ENCODE assay signal across 17 cellular contexts in the genomic region with DNA sequence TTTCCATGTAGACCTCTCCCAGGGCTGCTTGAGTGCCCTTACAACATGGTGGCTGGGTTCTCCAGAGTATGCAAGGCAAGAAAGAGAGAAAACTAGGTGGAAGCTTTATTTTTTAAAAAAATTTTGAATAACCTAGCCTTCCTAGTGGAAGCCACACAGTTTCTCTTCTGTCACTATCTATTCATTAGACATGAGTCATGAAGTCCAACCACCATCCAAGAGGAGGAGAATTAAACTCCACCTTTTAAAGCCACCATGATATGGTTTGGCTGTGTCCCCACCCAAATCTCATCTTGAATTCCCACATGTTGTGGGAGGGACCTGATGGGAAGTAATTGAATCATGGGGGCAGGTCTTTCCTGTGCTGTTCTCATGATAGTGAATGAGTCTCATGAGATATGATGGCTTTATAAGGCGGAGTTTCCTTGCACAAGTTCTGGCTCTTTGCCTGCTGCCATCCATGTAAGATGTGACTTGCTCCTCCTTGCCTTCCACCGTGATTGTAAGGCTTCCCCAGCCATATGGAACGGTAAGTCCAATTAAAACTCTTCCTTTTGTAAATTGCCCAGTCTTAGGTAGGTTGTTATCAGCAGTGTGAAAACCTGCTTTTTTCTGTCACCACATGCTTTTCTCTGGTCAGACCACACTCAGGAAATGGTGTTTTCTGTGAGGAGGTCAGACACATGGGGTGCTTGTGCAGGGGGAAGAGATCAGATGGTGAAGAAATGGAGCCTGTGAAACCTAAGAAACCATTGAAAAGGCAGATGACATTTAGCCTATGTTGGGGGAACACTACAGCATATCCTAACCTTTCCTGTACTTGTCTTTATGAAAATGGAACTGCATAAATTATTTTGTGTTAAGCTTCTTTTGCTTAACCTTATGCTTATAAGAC. TPM values are rescaled to one million over a fixed set of nuclear protein-coding genes. Genes with fewer than 3 reads are reported as not detected.
A peak's percentile ranks its signal among the peaks of the same experiment; 100 is the strongest.
DNase-seq lines count a peak whose midpoint lies in the region; ATAC-seq and TF ChIP-seq lines count a peak whose summit lies in the region.
"Had no signal": no experiment of that assay in that cellular context is flagged by ENCODE, and none has a peak within 500 bp of the region (broad histone marks: within the 10 kb centered on the region; RNA-seq: fewer than 3 reads in every experiment).

No MANE protein-coding gene starts in this region.

- H3K27me3 ChIP-seq in MM.1S (replicated peaks; ENCODE audit: insufficient read depth, low read length) (no peaks in the 10 kb centered on the region), foreskin keratinocyte (peaks cover 7% of the 10 kb centered on the region), transverse colon (no peaks in the 10 kb centered on the region)
- H3K27me3 ChIP-seq in naive thymus-derived CD4-positive, alpha-beta T cell (ENCODE audit: control insufficient read depth in 2 of 2, insufficient read depth in 2 of 2, low read length in 2 of 2), result peaks cover 0 to 1% of the 10 kb centered on the region in 2 donors
- H3K27me3 ChIP-seq: brain microvascular endothelial cell, stomach, vagina had no signal

- peaks cover 0 to 7% (median 4%) of the 10 kb centered on the region in 5 donors for H3K27me3 Mint-ChIP-seq in naive thymus-derived CD4-positive, alpha-beta T cell
- peaks cover 3% of the 10 kb centered on the region; the same call in 1 of the 2 replicates for H3K27me3 Mint-ChIP-seq in WTC11 (ENCODE audit: low read depth)

- ATAC-seq in GM18508 (IDR thresholded peaks at IDR 0.05; ENCODE audit: insufficient read depth, unreplicated experiment) (peak; percentile 81), GM21529 (IDR thresholded peaks at IDR 0.05; ENCODE audit: unreplicated experiment) (peak; percentile 75), WTC11 (no peak), foreskin keratinocyte (no peak)
- ATAC-seq in naive thymus-derived CD4-positive, alpha-beta T cell, result peak; percentile 57

- H3K4me3 ChIP-seq in MM.1S (ENCODE audit: low read length) (no peak overlapping the region), transverse colon (no peak overlapping the region)
- H3K4me3 ChIP-seq in naive thymus-derived CD4-positive, alpha-beta T cell (ENCODE audit: low read length), result no peak overlapping the region
- H3K4me3 ChIP-seq: SK-N-MC, skin epidermis, stomach, vagina had no signal

- in situ Hi-C loops in transverse colon (cut with MboI; ENCODE audit: low pct_ligation_motif_present in 1 of 4, low pct_unique_long_range_greater_than_20kb in 1 of 4, low sequenced_read_pairs in 3 of 4), result no loop called here

- H3K9me3 ChIP-seq in MM.1S (replicated peaks; ENCODE audit: insufficient read depth, low read length), result no peaks in the 10 kb centered on the region
- no peaks in the 10 kb centered on the region for H3K9me3 ChIP-seq in naive thymus-derived CD4-positive, alpha-beta T cell (ENCODE audit: control insufficient read depth in 2 of 3, low read length in 3 of 3)
- H3K9me3 ChIP-seq in transverse colon, result no peaks in the 10 kb centered on the region
- H3K9me3 ChIP-seq: vagina had no signal

- TF ChIP-seq CTCF in MM.1S (IDR thresholded peaks at IDR 0.05; ENCODE audit: low read length) (no peak), WTC11 (IDR thresholded peaks at IDR 0.05) (no peak), foreskin keratinocyte (conservative IDR thresholded peaks at IDR 0.05) (no peak), transverse colon (IDR thresholded peaks at IDR 0.05) (no peak)

- H3K27ac ChIP-seq in MM.1S (ENCODE audit: low read length) (no peak overlapping the region), foreskin keratinocyte (no peak overlapping the region), transverse colon (no peak overlapping the region)
- no peak overlapping the region for H3K27ac ChIP-seq in naive thymus-derived CD4-positive, alpha-beta T cell (ENCODE audit: low read depth, low read length)
- H3K27ac ChIP-seq: brain microvascular endothelial cell, SK-N-MC, skin epidermis, stomach, vagina had no signal

- H4K20me1 ChIP-seq in MM.1S (ENCODE audit: insufficient read depth, low read length), result no peaks in the 10 kb centered on the region

- no peak for TF ChIP-seq POLR2A in transverse colon (IDR thresholded peaks at IDR 0.05)

- peaks cover 0 to 15% (median 8%) of the 10 kb centered on the region in 11 donors for H3K9me3 Mint-ChIP-seq in naive thymus-derived CD4-positive, alpha-beta T cell
- H3K9me3 Mint-ChIP-seq in WTC11, result peaks cover 27% of the 10 kb centered on the region

- H3K4me1 ChIP-seq in MM.1S (ENCODE audit: low read length) (0 out of 2 replicates have a peak, but pooled peaks cover 6% of the 10 kb centered on the region), foreskin keratinocyte (no peaks in the 10 kb centered on the region), transverse colon (no peaks in the 10 kb centered on the region)
- H3K4me1 ChIP-seq in naive thymus-derived CD4-positive, alpha-beta T cell (ENCODE audit: control insufficient read depth in 2 of 2, insufficient read depth in 2 of 2, low read length in 2 of 2), result no peaks in the 10 kb centered on the region
- H3K4me1 ChIP-seq: stomach, vagina had no signal

- H3K36me3 ChIP-seq in MM.1S (replicated peaks; ENCODE audit: insufficient read depth, low read length) (no peaks in the 10 kb centered on the region), transverse colon (no peaks in the 10 kb centered on the region)
- no peaks in the 10 kb centered on the region for H3K36me3 ChIP-seq in naive thymus-derived CD4-positive, alpha-beta T cell (ENCODE audit: control insufficient read depth in 2 of 3, insufficient read depth in 3 of 3, low read length in 3 of 3)
- H3K36me3 ChIP-seq: brain microvascular endothelial cell, stomach, vagina had no signal

- H3F3A ChIP-seq in MM.1S (ENCODE audit: insufficient read depth, low read length), result no peaks in the 10 kb centered on the region

- no peaks in the 10 kb centered on the region for H3K9me2 ChIP-seq in MM.1S (replicated peaks; ENCODE audit: insufficient read depth, low read length)

- CTCF ChIA-PET in naive thymus-derived CD4-positive, alpha-beta T cell (lab: Charles Lee), result no interaction called here
- CTCF ChIA-PET in WTC11 (lab: Charles Lee), result no interaction called here

- POLR2A ChIA-PET in naive thymus-derived CD4-positive, alpha-beta T cell (lab: Charles Lee), result no interaction called here
- POLR2A ChIA-PET in WTC11 (lab: Charles Lee), result no interaction called here

- no peak overlapping the region for H3K9ac ChIP-seq in MM.1S (ENCODE audit: low read length)

- intact Hi-C loops in naive thymus-derived CD4-positive, alpha-beta T cell (cut with micrococcal nuclease), result no loop called here
- intact Hi-C loops in transverse colon (cut with DNase I; ENCODE audit: low total_unique reads), result no loop called here

- H3K79me2 ChIP-seq in MM.1S (ENCODE audit: low read length), result no peaks in the 10 kb centered on the region

- no peak overlapping the region for H3K4me2 ChIP-seq in MM.1S (ENCODE audit: low read depth, low read length)

- no peak for TF ChIP-seq EP300 in transverse colon (IDR thresholded peaks at IDR 0.05; ENCODE audit: low read depth)

- H3K36me3 Mint-ChIP-seq in naive thymus-derived CD4-positive, alpha-beta T cell, result peaks cover 0 to 9% (median 3%) of the 10 kb centered on the region in 5 donors
- H3K36me3 Mint-ChIP-seq in WTC11, result peaks cover 5% of the 10 kb centered on the region; the same call in 1 of the 2 replicates

- 86 to 100% methylated on average over 1 to 3 of the region's 3 CpGs for WGBS in transverse colon (ENCODE audit: low coverage in 1 of 2), 2 donors

- peak overlapping the region in 1 of 10 donors; percentile 34 for H3K4me3 Mint-ChIP-seq in naive thymus-derived CD4-positive, alpha-beta T cell
- no peak overlapping the region for H3K4me3 Mint-ChIP-seq in WTC11

- DNase-seq in MM.1S (peak; percentile 68), WTC11 (ENCODE audit: low spot score) (no peak), foreskin keratinocyte (no peak), transverse colon (no peak), OCI-M2 (lab: John Stamatoyannopoulos, UW; ENCODE audit: unreplicated experiment) (no peak)
- no peak for DNase-seq in naive thymus-derived CD4-positive, alpha-beta T cell
- DNase-seq: AML-193, brain microvascular endothelial cell, hypothalamus, Kasumi-1, NCI-H446 treated with DMSO at 0.1 percent for 48 hours, stomach had no signal

- H2AFZ ChIP-seq in MM.1S (ENCODE audit: low read length), result no peak overlapping the region

- H3K4me1 Mint-ChIP-seq in naive thymus-derived CD4-positive, alpha-beta T cell, result peaks cover 0 to 9% (median 0%) of the 10 kb centered on the region in 7 donors
- peaks cover 5% of the 10 kb centered on the region; the same call in 1 of the 2 replicates for H3K4me1 Mint-ChIP-seq in WTC11

- peak overlapping the region in 1 of 9 donors; percentile 4 for H3K27ac Mint-ChIP-seq in naive thymus-derived CD4-positive, alpha-beta T cell
- H3K27ac Mint-ChIP-seq in WTC11, result no peak overlapping the region

TF ChIP-seq in WTC11, 78 proteins besides CTCF, POLR2A, EP300 and RAD21 (continues in another document):
- TF ChIP-seq, protein P1, sequence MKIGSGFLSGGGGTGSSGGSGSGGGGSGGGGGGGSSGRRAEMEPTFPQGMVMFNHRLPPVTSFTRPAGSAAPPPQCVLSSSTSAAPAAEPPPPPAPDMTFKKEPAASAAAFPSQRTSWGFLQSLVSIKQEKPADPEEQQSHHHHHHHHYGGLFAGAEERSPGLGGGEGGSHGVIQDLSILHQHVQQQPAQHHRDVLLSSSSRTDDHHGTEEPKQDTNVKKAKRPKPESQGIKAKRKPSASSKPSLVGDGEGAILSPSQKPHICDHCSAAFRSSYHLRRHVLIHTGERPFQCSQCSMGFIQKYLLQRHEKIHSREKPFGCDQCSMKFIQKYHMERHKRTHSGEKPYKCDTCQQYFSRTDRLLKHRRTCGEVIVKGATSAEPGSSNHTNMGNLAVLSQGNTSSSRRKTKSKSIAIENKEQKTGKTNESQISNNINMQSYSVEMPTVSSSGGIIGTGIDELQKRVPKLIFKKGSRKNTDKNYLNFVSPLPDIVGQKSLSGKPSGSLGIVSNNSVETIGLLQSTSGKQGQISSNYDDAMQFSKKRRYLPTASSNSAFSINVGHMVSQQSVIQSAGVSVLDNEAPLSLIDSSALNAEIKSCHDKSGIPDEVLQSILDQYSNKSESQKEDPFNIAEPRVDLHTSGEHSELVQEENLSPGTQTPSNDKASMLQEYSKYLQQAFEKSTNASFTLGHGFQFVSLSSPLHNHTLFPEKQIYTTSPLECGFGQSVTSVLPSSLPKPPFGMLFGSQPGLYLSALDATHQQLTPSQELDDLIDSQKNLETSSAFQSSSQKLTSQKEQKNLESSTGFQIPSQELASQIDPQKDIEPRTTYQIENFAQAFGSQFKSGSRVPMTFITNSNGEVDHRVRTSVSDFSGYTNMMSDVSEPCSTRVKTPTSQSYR (CRISPR knock-in tag; IDR thresholded peaks at IDR 0.05), result no peak

RNA-seq across cellular contexts. Expression of a gene that starts 57.7 kb away (rescaled TPM):
- total RNA-seq in naive thymus-derived CD4-positive, alpha-beta T cell, result 100 to 1,000 TPM; 129 to 155 (median 132) TPM
- 10 to 100 TPM; 53.2 to 59.5 TPM for polyA plus RNA-seq in naive thymus-derived CD4-positive, alpha-beta T cell
- total RNA-seq in WTC11 (2021), result 176 to 219 TPM (median 191 TPM) in 3 replicates
- 29.5 and 32.9 TPM in 2 replicates for total RNA-seq in foreskin keratinocyte
- 11.0 and 13.3 TPM in 2 replicates for polyA plus RNA-seq in foreskin keratinocyte
- total RNA-seq in transverse colon, result 100 to 1,000 TPM; 124 to 286 (median 188) TPM

Comparison
In these comparisons a context has a peak if more than half of its experiments do, and no peak if none do; other contexts are left out.
1. ATAC-seq: peak in GM18508 (single experiment), GM21529 (single experiment) and naive thymus-derived CD4-positive, alpha-beta T cell (single experiment); none in WTC11 (single experiment) and foreskin keratinocyte (single experiment).